In the genomic region with DNA sequence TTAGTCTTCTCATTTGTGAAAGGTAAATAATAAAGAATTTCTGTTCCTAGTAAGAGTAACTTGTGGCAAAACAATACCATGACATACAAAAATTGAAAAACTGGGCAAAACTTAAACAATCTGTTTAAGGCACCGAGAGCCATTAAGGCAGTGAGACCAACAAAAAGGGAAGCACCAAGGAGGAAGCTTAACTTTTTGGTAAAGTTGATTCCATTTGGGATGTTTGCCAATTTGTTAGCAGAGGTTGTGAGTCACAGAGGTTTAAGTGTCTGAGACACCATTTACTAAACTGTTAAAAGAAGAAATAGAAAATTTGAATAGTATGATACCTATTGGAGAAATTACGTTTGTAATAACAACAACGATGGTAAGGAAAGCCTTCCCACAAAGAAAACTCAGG, we compare ENCODE assay signal across 19 cellular contexts. TPM values are rescaled to one million over a fixed set of nuclear protein-coding genes. Genes with fewer than 3 reads are reported as not detected.
A peak's percentile ranks its signal among the peaks of the same experiment; 100 is the strongest.
DNase-seq lines count a peak whose midpoint lies in the region; ATAC-seq, FAIRE-seq and TF ChIP-seq lines count a peak whose summit lies in the region.
"Had no signal": no experiment of that assay in that cellular context is flagged by ENCODE, and none has a peak within 500 bp of the region (broad histone marks: within the 10 kb centered on the region; RNA-seq: fewer than 3 reads in every experiment).

No MANE protein-coding gene starts in this region.

- H3K27ac ChIP-seq in A549 (no peak overlapping the region), GM23248 (no peak overlapping the region), RWPE2 (ENCODE audit: poor library complexity, severe bottlenecking) (no peak overlapping the region), endothelial cell of umbilical vein (ENCODE audit: insufficient read depth, low read depth, low read length) (no peak overlapping the region)

- no peak for TF ChIP-seq EP300 in A549 (IDR thresholded peaks at IDR 0.05)

- H3K4me2 ChIP-seq in A549 (no peak overlapping the region), GM23248 (ENCODE audit: unreplicated experiment) (no peak overlapping the region), endothelial cell of umbilical vein (ENCODE audit: insufficient read depth, low read length) (peak overlapping the region; percentile 12)

- CTCF ChIA-PET in A549 (lab: Yijun Ruan, JAX), result interaction anchor here (1.2 to 1.5 kb wide), 3 partner anchors 18 to 347 kb away, joined by 4 read pairs; no protein-coding TSS in a partner anchor
- CTCF ChIA-PET in endothelial cell of umbilical vein (lab: Charles Lee), result no interaction called here

- H3K4me3 ChIP-seq in A549 (no peak overlapping the region), GM23248 (no peak overlapping the region), RWPE2 (ENCODE audit: severe bottlenecking) (no peak overlapping the region), endothelial cell of umbilical vein (replicated peaks in 1 of 3; ENCODE audit: insufficient read depth in 1 of 3, low read depth in 1 of 3, low read length in 3 of 3) (no peak overlapping the region)

- WGBS in A549 (ENCODE audit: missing lambda C conversion rate), result 48% methylated on average over 3 of the region's 3 CpGs
- WGBS in GM23248 (ENCODE audit: low coverage in 1 of 2, low lambda C conversion rate in 2 of 2, missing lambda C conversion rate in 2 of 2), 2 experiments, result 74 to 81% methylated on average over 3 of the region's 3 CpGs

- dilution Hi-C loops in endothelial cell of umbilical vein (cut with MboI; ENCODE audit: extremely low pct_ligation_motif_present, low sequenced_read_pairs), result no loop called here

- no peaks in the 10 kb centered on the region for H3K79me2 ChIP-seq in GM23248 (ENCODE audit: insufficient read depth)
- H3K79me2 ChIP-seq in endothelial cell of umbilical vein (ENCODE audit: control insufficient read depth, insufficient read depth, low read length), result no peaks in the 10 kb centered on the region

- FAIRE-seq in A549 (lab: Jason Lieb, UNC), result peak; percentile 32
- no peak for FAIRE-seq in endothelial cell of umbilical vein (lab: Jason Lieb, UNC)
- no peak for FAIRE-seq in urothelium cell line (lab: Jason Lieb, UNC)
- FAIRE-seq: GM18507, kidney had no signal

- H2AFZ ChIP-seq in GM23248 (no peak overlapping the region), endothelial cell of umbilical vein (ENCODE audit: low read depth, low read length) (no peak overlapping the region)

- H3K4me1 ChIP-seq in A549, result no peaks in the 10 kb centered on the region
- no peaks in the 10 kb centered on the region for H3K4me1 ChIP-seq in GM23248 (ENCODE audit: insufficient read depth)
- peaks cover 21% of the 10 kb centered on the region for H3K4me1 ChIP-seq in RWPE2 (ENCODE audit: insufficient read depth, poor library complexity, severe bottlenecking)
- H3K4me1 ChIP-seq in endothelial cell of umbilical vein (ENCODE audit: control insufficient read depth, extremely low read depth, insufficient read depth, low read length), result peaks cover 5% of the 10 kb centered on the region
- H3K4me1 ChIP-seq: BE2C had no signal

- no peaks in the 10 kb centered on the region for H3F3A ChIP-seq in GM23248 (ENCODE audit: insufficient read depth)

- no peaks in the 10 kb centered on the region for H3K9me2 ChIP-seq in GM23248 (ENCODE audit: insufficient read depth)

- no peak for TF ChIP-seq POLR2A in A549 (IDR thresholded peaks at IDR 0.05; ENCODE audit: low read length)
- TF ChIP-seq POLR2A in endothelial cell of umbilical vein (IDR thresholded peaks at IDR 0.05; ENCODE audit: low read depth, low read length), result no peak

- no peak overlapping the region for H3K9ac ChIP-seq in GM23248
- no peak overlapping the region for H3K9ac ChIP-seq in endothelial cell of umbilical vein (replicated peaks; ENCODE audit: extremely low read depth, insufficient read depth, low read length)

- H4K20me1 ChIP-seq in GM23248 (ENCODE audit: insufficient read depth) (no peaks in the 10 kb centered on the region), endothelial cell of umbilical vein (replicated peaks; ENCODE audit: control insufficient read depth, extremely low read depth, insufficient read depth, low read length) (no peaks in the 10 kb centered on the region)

- in situ Hi-C loops in GM23248 (cut with MboI), result no loop called here

- H3K9me3 ChIP-seq in A549 (no peaks in the 10 kb centered on the region), GM23248 (ENCODE audit: low read depth) (no peaks in the 10 kb centered on the region), RWPE2 (ENCODE audit: severe bottlenecking) (no peaks in the 10 kb centered on the region), endothelial cell of umbilical vein (replicated peaks; ENCODE audit: control insufficient read depth, insufficient read depth, low read length) (no peaks in the 10 kb centered on the region)
- H3K9me3 ChIP-seq: BE2C had no signal

- H3K36me3 ChIP-seq in GM23248 (ENCODE audit: low read depth), result no peaks in the 10 kb centered on the region
- no peaks in the 10 kb centered on the region for H3K36me3 ChIP-seq in RWPE2 (ENCODE audit: low read depth)
- H3K36me3 ChIP-seq in endothelial cell of umbilical vein (ENCODE audit: control insufficient read depth in 2 of 2, extremely low read depth in 1 of 2, insufficient read depth in 2 of 2, low read length in 2 of 2), result no peaks in the 10 kb centered on the region
- H3K36me3 ChIP-seq: BE2C had no signal

- no TSS peak for BruUV-seq in endothelial cell of umbilical vein (replicated peaks; lab: Mats Ljungman, UMichigan)

- POLR2A ChIA-PET in A549 (lab: Yijun Ruan, JAX), result no interaction called here
- POLR2A ChIA-PET in endothelial cell of umbilical vein (lab: Charles Lee), result no interaction called here

- DNase-seq in A549 (ENCODE audit: low read depth in 1 of 2, low spot score in 1 of 2) (no peak), GM23248 (peak; percentile 49), RWPE2 (ENCODE audit: low spot score) (no peak), endothelial cell of umbilical vein (ENCODE audit: low read depth, low spot score) (no peak), urothelium cell line (ENCODE audit: low spot score) (no peak), NCI-H748 treated with DMSO at 0.1 percent for 48 hours (lab: John Stamatoyannopoulos, UW) (no peak), NCI-H2196 (lab: John Stamatoyannopoulos, UW; ENCODE audit: unreplicated experiment) (no peak)
- DNase-seq: activated CD4-positive, alpha-beta memory T cell treated with anti-CD3 and anti-CD28 coated beads for 36 hours; BE2C; foreskin melanocyte; kidney; NCI-H1694; NCI-H82; stimulated activated CD4-positive, alpha-beta T cell treated with anti-CD3 and anti-CD28 coated beads, Interleukin-2, amount 100 ng/mL, for 48 hours; stimulated activated naive CD4-positive, alpha-beta T cell; SW 1271 had no signal

- no peak for TF ChIP-seq RAD21 in A549 (conservative IDR thresholded peaks at IDR 0.05 in 1 of 2, IDR thresholded peaks at IDR 0.05 in 1 of 2)

- intact Hi-C loops in endothelial cell of umbilical vein (cut with micrococcal nuclease), result no loop called here

- TF ChIP-seq CTCF in A549 (IDR thresholded peaks at IDR 0.05) (no peak), RWPE2 (IDR thresholded peaks at IDR 0.05; ENCODE audit: poor library complexity, severe bottlenecking) (no peak), endothelial cell of umbilical vein (IDR thresholded peaks at IDR 0.05; ENCODE audit: extremely low read depth in 1 of 2, insufficient read depth in 1 of 2, low read depth in 1 of 2, low read length in 2 of 2) (no peak)

- no peak for ATAC-seq in A549
- ATAC-seq in RWPE2 (ENCODE audit: low read depth), result 0 out of 3 replicates have a peak, but pooled peaks have one; percentile 38
- no peak for ATAC-seq in GM18867 (IDR thresholded peaks at IDR 0.05; ENCODE audit: unreplicated experiment)

- H3K9me1 ChIP-seq in endothelial cell of umbilical vein (replicated peaks; ENCODE audit: control insufficient read depth, extremely low read depth, insufficient read depth, low read length), result no peaks in the 10 kb centered on the region

- H3K27me3 ChIP-seq in GM23248 (replicated peaks; ENCODE audit: insufficient read depth) (0 out of 2 replicates have a peak, but pooled peaks cover 7% of the 10 kb centered on the region), RWPE2 (ENCODE audit: insufficient read depth, poor library complexity, severe bottlenecking) (no peaks in the 10 kb centered on the region), endothelial cell of umbilical vein (ENCODE audit: control insufficient read depth in 2 of 2, insufficient read depth in 2 of 2, low read length in 2 of 2) (no peaks in the 10 kb centered on the region)

RNA-seq across cellular contexts. Expression of a gene that starts 4.9 kb away (rescaled TPM):
- not detected in 2 replicates for polyA plus RNA-seq in A549 (2011; rRNA removed)
- polyA plus RNA-seq in A549 (2012; cell fraction: cytosol; rRNA removed), result not detected in 2 replicates
- not detected in 2 replicates for polyA plus RNA-seq in A549 (2012; cell fraction: nucleus; rRNA removed)
- not detected in 3 replicates for polyA plus RNA-seq in A549 (2017; fragmentation: RNase III; extraction: RNeasy Plus Mini Kit Qiagen cat#74134 plus additional on column Dnase treatment)
- not detected in 2 replicates for polyA minus RNA-seq in A549 (2011; rRNA and poly(A)+ RNA removed)
- total RNA-seq in GM23248 (2014; rRNA removed; shearing (Covaris generic)), result not detected in 2 replicates
- polyA plus RNA-seq in GM23248 (2016; fragmentation: Nextera tagmentation; extraction: Ambion mirVana), result not detected in 2 replicates
- not detected in 2 replicates for total RNA-seq in endothelial cell of umbilical vein
- not detected in 2 replicates for polyA plus RNA-seq in endothelial cell of umbilical vein
- polyA plus RNA-seq in endothelial cell of umbilical vein (2011; cell fraction: cytosol; rRNA removed), result not detected in 2 replicates
- polyA plus RNA-seq in endothelial cell of umbilical vein (2011; cell fraction: nucleus; rRNA removed), result not detected in 2 replicates
- not detected in 2 replicates for polyA plus RNA-seq in endothelial cell of umbilical vein (2012)
- polyA minus RNA-seq in endothelial cell of umbilical vein, result not detected in 2 replicates
- not detected for polyA minus RNA-seq in endothelial cell of umbilical vein (2011; cell fraction: cytosol; rRNA and poly(A)+ RNA removed)
- polyA minus RNA-seq in endothelial cell of umbilical vein (2011; cell fraction: nucleus; rRNA and poly(A)+ RNA removed), result not detected in 2 replicates
- total RNA-seq: activated CD4-positive, alpha-beta memory T cell treated with anti-CD3 and anti-CD28 coated beads for 36 hours; G401; kidney had no signal

RNA-seq across cellular contexts. Expression of a gene that starts 41.7 kb away (rescaled TPM):
- polyA plus RNA-seq in A549 (2011; rRNA removed), result not detected in 2 replicates
- polyA plus RNA-seq in A549 (2012; cell fraction: cytosol; rRNA removed), result not detected in 2 replicates
- polyA plus RNA-seq in A549 (2012; cell fraction: nucleus; rRNA removed), result not detected in 2 replicates
- not detected in 3 replicates for polyA plus RNA-seq in A549 (2017; fragmentation: RNase III; extraction: RNeasy Plus Mini Kit Qiagen cat#74134 plus additional on column Dnase treatment)
- polyA minus RNA-seq in A549 (2011; rRNA and poly(A)+ RNA removed), result not detected in 2 replicates
- not detected in 2 replicates for total RNA-seq in GM23248 (2014; rRNA removed; shearing (Covaris generic))
- polyA plus RNA-seq in GM23248 (2016; fragmentation: Nextera tagmentation; extraction: Ambion mirVana), result not detected in 2 replicates
- total RNA-seq in endothelial cell of umbilical vein, result not detected in 2 replicates
- not detected in 2 replicates for polyA plus RNA-seq in endothelial cell of umbilical vein
- polyA plus RNA-seq in endothelial cell of umbilical vein (2011; cell fraction: cytosol; rRNA removed), result not detected in 2 replicates
- not detected in 2 replicates for polyA plus RNA-seq in endothelial cell of umbilical vein (2011; cell fraction: nucleus; rRNA removed)
- polyA plus RNA-seq in endothelial cell of umbilical vein (2012), result not detected in 2 replicates
- not detected in 2 replicates for polyA minus RNA-seq in endothelial cell of umbilical vein
- polyA minus RNA-seq in endothelial cell of umbilical vein (2011; cell fraction: cytosol; rRNA and poly(A)+ RNA removed), result not detected
- polyA minus RNA-seq in endothelial cell of umbilical vein (2011; cell fraction: nucleus; rRNA and poly(A)+ RNA removed), result not detected in 2 replicates
- total RNA-seq: G401 had no signal

RNA-seq across cellular contexts. Expression of a gene that starts 47.2 kb away (rescaled TPM):
- polyA plus RNA-seq in A549 (2011; rRNA removed) (19.3 and 20.9 TPM in 2 replicates), A549 (2017; fragmentation: RNase III; extraction: RNeasy Plus Mini Kit Qiagen cat#74134 plus additional on column Dnase treatment) (29.7 to 31.8 TPM (median 30.0 TPM) in 3 replicates), GM23248 (2016; fragmentation: Nextera tagmentation; extraction: Ambion mirVana) (6.8 and 6.9 TPM in 2 replicates), endothelial cell of umbilical vein (19.1 and 19.8 TPM in 2 replicates)
- polyA plus RNA-seq in A549 (2012; cell fraction: cytosol; rRNA removed), result 44.5 and 55.6 TPM in 2 replicates
- polyA plus RNA-seq in A549 (2012; cell fraction: nucleus; rRNA removed), result 80.6 and 99.9 TPM in 2 replicates
- 38.6 and 41.0 TPM in 2 replicates for polyA minus RNA-seq in A549 (2011; rRNA and poly(A)+ RNA removed)
- 16.7 and 18.5 TPM in 2 replicates for total RNA-seq in GM23248 (2014; rRNA removed; shearing (Covaris generic))
- 15.8 and 22.8 TPM in 2 replicates for total RNA-seq in endothelial cell of umbilical vein
- polyA plus RNA-seq in endothelial cell of umbilical vein (2011; cell fraction: cytosol; rRNA removed), result 15.6 and 16.7 TPM in 2 replicates
- polyA plus RNA-seq in endothelial cell of umbilical vein (2011; cell fraction: nucleus; rRNA removed), result 18.0 and 21.8 TPM in 2 replicates
- polyA plus RNA-seq in endothelial cell of umbilical vein (2012), result 14.9 and 15.7 TPM in 2 replicates
- 14.6 and 19.3 TPM in 2 replicates for polyA minus RNA-seq in endothelial cell of umbilical vein
- polyA minus RNA-seq in endothelial cell of umbilical vein (2011; cell fraction: cytosol; rRNA and poly(A)+ RNA removed), result 28.2 TPM
- polyA minus RNA-seq in endothelial cell of umbilical vein (2011; cell fraction: nucleus; rRNA and poly(A)+ RNA removed), result 9.0 and 9.3 TPM in 2 replicates

RNA-seq across cellular contexts. Expression of a gene that starts 53.6 kb away (rescaled TPM):
- polyA plus RNA-seq in A549 (2011; rRNA removed), result 30.3 and 33.1 TPM in 2 replicates
- polyA plus RNA-seq in A549 (2012; cell fraction: cytosol; rRNA removed), result 0.93 and 0.97 TPM in 2 replicates
- 0.48 and 0.73 TPM in 2 replicates for polyA plus RNA-seq in A549 (2012; cell fraction: nucleus; rRNA removed)
- 1.6 to 2.0 TPM (median 1.9 TPM) in 3 replicates for polyA plus RNA-seq in A549 (2017; fragmentation: RNase III; extraction: RNeasy Plus Mini Kit Qiagen cat#74134 plus additional on column Dnase treatment)
- polyA minus RNA-seq in A549 (2011; rRNA and poly(A)+ RNA removed), result 26.3 and 27.7 TPM in 2 replicates
- 57.3 and 72.7 TPM in 2 replicates for total RNA-seq in GM23248 (2014; rRNA removed; shearing (Covaris generic))
- 33.4 and 33.9 TPM in 2 replicates for polyA plus RNA-seq in GM23248 (2016; fragmentation: Nextera tagmentation; extraction: Ambion mirVana)
- total RNA-seq in endothelial cell of umbilical vein, result 15.7 and 24.2 TPM in 2 replicates
- 3.2 and 4.5 TPM in 2 replicates for polyA plus RNA-seq in endothelial cell of umbilical vein
- polyA plus RNA-seq in endothelial cell of umbilical vein (2011; cell fraction: cytosol; rRNA removed), result 4.6 and 5.2 TPM in 2 replicates
- 5.3 and 5.4 TPM in 2 replicates for polyA plus RNA-seq in endothelial cell of umbilical vein (2011; cell fraction: nucleus; rRNA removed)
- 22.7 and 23.1 TPM in 2 replicates for polyA plus RNA-seq in endothelial cell of umbilical vein (2012)
- 22.3 and 23.1 TPM in 2 replicates for polyA minus RNA-seq in endothelial cell of umbilical vein
- polyA minus RNA-seq in endothelial cell of umbilical vein (2011; cell fraction: cytosol; rRNA and poly(A)+ RNA removed), result 7.9 TPM
- polyA minus RNA-seq in endothelial cell of umbilical vein (2011; cell fraction: nucleus; rRNA and poly(A)+ RNA removed), result 9.7 and 11.1 TPM in 2 replicates
